Comparison of ENCODE assay signal across 9 cellular contexts in genomic region chr14:90624732-90625444, GRCh38.
A peak's percentile ranks its signal among the peaks of the same experiment; 100 is the strongest.
DNase-seq lines count a peak whose midpoint lies in the region; ATAC-seq, FAIRE-seq and TF ChIP-seq lines count a peak whose summit lies in the region.
"Had no signal": no experiment of that assay in that cellular context is flagged by ENCODE, and none has a peak within 500 bp of the region (broad histone marks: within the 10 kb centered on the region; RNA-seq: fewer than 3 reads in every experiment).

No MANE protein-coding gene starts in this region.

- intact Hi-C loops in K562 (cut with micrococcal nuclease), result no loop called here

- POLR2A ChIA-PET in A549 (lab: Yijun Ruan, JAX), result no interaction called here
- POLR2A ChIA-PET in K562 (lab: Yijun Ruan, JAX), result no interaction called here

- H3K9me1 ChIP-seq in K562 (ENCODE audit: control insufficient read depth, insufficient read depth, low read length), result peaks cover 5% of the 10 kb centered on the region

- H2BK5ac ChIP-seq in mesenchymal stem cell (ENCODE audit: low read depth, low read length, poor library complexity, severe bottlenecking), result no peak overlapping the region

- peak overlapping the region; percentile 72 for H2AK5ac ChIP-seq in mesenchymal stem cell (ENCODE audit: low read length, severe bottlenecking)

- no peaks in the 10 kb centered on the region; the same call in 2 of the 3 replicates for H3K36me3 ChIP-seq in K562 (ENCODE audit: control insufficient read depth, insufficient read depth, low read length)
- H3K36me3 ChIP-seq in mesenchymal stem cell (ENCODE audit: control insufficient read depth in 1 of 2, insufficient read depth in 2 of 2, low read depth in 1 of 2, low read length in 2 of 2), result peaks cover 0 to 11% of the 10 kb centered on the region in 2 experiments

- FAIRE-seq in A549 (lab: Jason Lieb, UNC), result no peak
- no peak for FAIRE-seq in K562 (lab: Jason Lieb, UNC)

- BruUV-seq in K562 (replicated peaks; lab: Mats Ljungman, UMichigan), result no TSS peak

- TF ChIP-seq EP300 in A549 (IDR thresholded peaks at IDR 0.05), result no peak
- TF ChIP-seq EP300 in K562 (IDR thresholded peaks at IDR 0.05; ENCODE audit: low read length), result no peak

- no peak overlapping the region for H2BK15ac ChIP-seq in mesenchymal stem cell (ENCODE audit: low read depth, poor library complexity, severe bottlenecking)

- H3K18ac ChIP-seq in mesenchymal stem cell (ENCODE audit: low read depth in 1 of 2, low read length in 2 of 2), result peak overlapping the region; percentile 18 to 52

- H3K4me3 ChIP-seq in A549, result no peak overlapping the region
- no peak overlapping the region for H3K4me3 ChIP-seq in NB4 (ENCODE audit: low read depth, low read length)
- H3K4me3 ChIP-seq in K562, result no peak overlapping the region
- no peak overlapping the region for H3K4me3 ChIP-seq in mesenchymal stem cell (ENCODE audit: insufficient read depth in 1 of 2, low read depth in 1 of 2, low read length in 2 of 2)

- H3K23ac ChIP-seq in mesenchymal stem cell (ENCODE audit: low read length in 2 of 2), result no peak overlapping the region

- TF ChIP-seq POLR2A in A549 (IDR thresholded peaks at IDR 0.05; ENCODE audit: low read length) (no peak), NB4 (IDR thresholded peaks at IDR 0.05; ENCODE audit: extremely low read depth, insufficient read length) (no peak), K562 (conservative IDR thresholded peaks at IDR 0.05) (no peak)

- H3K27me3 ChIP-seq in K562 (ENCODE audit: control insufficient read depth in 2 of 2, insufficient read depth in 2 of 2, low read length in 2 of 2), result no peaks in the 10 kb centered on the region
- no peaks in the 10 kb centered on the region for H3K27me3 ChIP-seq in mesenchymal stem cell (ENCODE audit: control insufficient read depth in 1 of 2, insufficient read depth in 1 of 2, low read length in 2 of 2)

- no peak overlapping the region for H3K14ac ChIP-seq in mesenchymal stem cell (ENCODE audit: low read length in 2 of 2)

- H3K4me2 ChIP-seq in A549 (0 out of 3 replicates have a peak overlapping the region, but pooled peaks have one; percentile 21), K562 (ENCODE audit: insufficient read depth, low read length) (no peak overlapping the region), mesenchymal stem cell (ENCODE audit: low read length, poor library complexity, severe bottlenecking) (peak overlapping the region; percentile 57)

- TF ChIP-seq CTCF in A549 (IDR thresholded peaks at IDR 0.05) (no peak), NB4 (IDR thresholded peaks at IDR 0.05; ENCODE audit: low read depth, low read length) (no peak), K562 (IDR thresholded peaks at IDR 0.05 in 2 of 3, conservative IDR thresholded peaks at IDR 0.05 in 1 of 3; ENCODE audit: insufficient read depth in 2 of 3, low read depth in 1 of 3, low read length in 3 of 3) (no peak)

- TF ChIP-seq RAD21 in A549 (conservative IDR thresholded peaks at IDR 0.05 in 1 of 2, IDR thresholded peaks at IDR 0.05 in 1 of 2) (no peak), K562 (CRISPR knock-in tag; conservative IDR thresholded peaks at IDR 0.05 in 1 of 2, IDR thresholded peaks at IDR 0.05 in 1 of 2) (no peak)

- no peaks in the 10 kb centered on the region for H3K79me2 ChIP-seq in K562 (ENCODE audit: control insufficient read depth, insufficient read depth, low read length)

- H2AFZ ChIP-seq in K562 (ENCODE audit: low read depth, low read length), result no peak overlapping the region
- H2AFZ ChIP-seq in mesenchymal stem cell (ENCODE audit: low read depth, low read length), result no peak overlapping the region

- CTCF ChIA-PET in A549 (lab: Yijun Ruan, JAX) (interaction anchor here (1.0 kb wide), 1 partner anchor 72 kb away, joined by 3 read pairs; no protein-coding TSS in a partner anchor), K562 (lab: Yijun Ruan, JAX; ENCODE audit: low intra/inter-chr PET ratio) (no interaction called here)

- peak overlapping the region in 1 of 2 experiments; percentile 48; a peak in 1 of 4 replicates for H3K9ac ChIP-seq in K562 (ENCODE audit: insufficient read depth in 1 of 2, low read depth in 2 of 2, low read length in 2 of 2)
- H3K9ac ChIP-seq in mesenchymal stem cell (ENCODE audit: low read length), result no peak overlapping the region

- peak overlapping the region in 1 of 2 experiments; percentile 24 for H3K4ac ChIP-seq in mesenchymal stem cell (ENCODE audit: low read depth in 1 of 2, low read length in 2 of 2)

- no peaks in the 10 kb centered on the region for H4K20me1 ChIP-seq in K562 (replicated peaks; ENCODE audit: control insufficient read depth, insufficient read depth, low read length)

- H4K8ac ChIP-seq in mesenchymal stem cell (ENCODE audit: low read length), result peak overlapping the region; percentile 74

- in situ Hi-C loops in K562 (cut with MboI), result no loop called here

- no peaks in the 10 kb centered on the region for H3K79me1 ChIP-seq in mesenchymal stem cell (replicated peaks; ENCODE audit: low read length, poor library complexity, severe bottlenecking)

- H3K27ac ChIP-seq in A549 (no peak overlapping the region), K562 (ENCODE audit: extremely low read depth, low read depth, low read length) (no peak overlapping the region), mesenchymal stem cell (ENCODE audit: low read length, poor library complexity, severe bottlenecking) (peak overlapping the region; percentile 67)

- no peak for ATAC-seq in A549
- no peak for ATAC-seq in K562
- no peak for ATAC-seq in GM19395 (IDR thresholded peaks at IDR 0.05; ENCODE audit: unreplicated experiment)

- no peak for DNase-seq in A549 (ENCODE audit: low read depth in 1 of 2, low spot score in 1 of 2)
- DNase-seq in NB4 (ENCODE audit: low read depth), result peak; percentile 24
- no peak for DNase-seq in K562 (ENCODE audit: extremely low read depth in 1 of 4, low spot score in 3 of 4)
- peak; percentile 50 for DNase-seq in mesenchymal stem cell
- DNase-seq in HUDEP-2 (lab: John Stamatoyannopoulos, UW; ENCODE audit: unreplicated experiment in 76 of 76), result no peak
- DNase-seq in GM03348 (ENCODE audit: low spot score), result no peak
- DNase-seq in DMS153 treated with DMSO at 0.1 percent for 48 hours (lab: John Stamatoyannopoulos, UW; ENCODE audit: unreplicated experiment), result no peak
- DNase-seq: NCI-H1436 had no signal

- peak overlapping the region; percentile 34 for H4K91ac ChIP-seq in mesenchymal stem cell (ENCODE audit: low read length)

- H2BK12ac ChIP-seq in mesenchymal stem cell (ENCODE audit: low read length in 2 of 2), result peak overlapping the region; percentile 33 to 51

- H2BK120ac ChIP-seq in mesenchymal stem cell (ENCODE audit: low read depth, low read length), result peak overlapping the region; percentile 15

- H3K4me1 ChIP-seq in A549, result peaks cover 6% of the 10 kb centered on the region; the same call in 1 of the 3 replicates
- peaks cover 10 to 15% of the 10 kb centered on the region in 2 experiments; a peak in 3 of 5 replicates for H3K4me1 ChIP-seq in K562 (replicated peaks in 1 of 2; ENCODE audit: control insufficient read depth in 2 of 2, insufficient read depth in 2 of 2, low read length in 2 of 2)
- peaks cover 14% of the 10 kb centered on the region for H3K4me1 ChIP-seq in mesenchymal stem cell (ENCODE audit: control insufficient read depth, insufficient read depth, low read depth, low read length)

- no peaks in the 10 kb centered on the region for H3K9me3 ChIP-seq in A549
- no peaks in the 10 kb centered on the region for H3K9me3 ChIP-seq in K562 (replicated peaks; ENCODE audit: control insufficient read depth, insufficient read depth, low read depth, low read length)
- no peaks in the 10 kb centered on the region for H3K9me3 ChIP-seq in mesenchymal stem cell (ENCODE audit: control insufficient read depth, low read length)

- WGBS in A549 (ENCODE audit: missing lambda C conversion rate), result 91% methylated on average over 16 of the region's 16 CpGs
- 81% methylated on average over 14 of the region's 16 CpGs for WGBS in K562 (ENCODE audit: insufficient coverage, low coverage, missing lambda C conversion rate)
- WGBS in mesenchymal stem cell, result 76% methylated on average over 16 of the region's 16 CpGs

TF ChIP-seq in A549, 52 proteins besides CTCF, POLR2A, EP300 and RAD21:
- TF ChIP-seq ZFP36 (IDR thresholded peaks at IDR 0.05; ENCODE audit: borderline replicate concordance, partially characterized antibody) (no peak), TFCP2L1 (CRISPR knock-in tag; IDR thresholded peaks at IDR 0.05) (no peak), CEBPB (IDR thresholded peaks at IDR 0.05) (no peak), JUN (IDR thresholded peaks at IDR 0.05) (no peak)

TF ChIP-seq in K562, 482 proteins besides CTCF, POLR2A, EP300 and RAD21 (continues in another document):
- TF ChIP-seq NFIC (IDR thresholded peaks at IDR 0.05), result peak; percentile 65

Comparison
In these comparisons a context has a peak if more than half of its experiments do, and no peak if none do; other contexts are left out.
1. DNase-seq: peak in NB4 (single experiment) and mesenchymal stem cell (single experiment); none in A549 (0 of 2), K562 (0 of 4), HUDEP-2 (0 of 76), GM03348 (single experiment) and DMS153 treated with DMSO at 0.1 percent for 48 hours (single experiment).